8 cellular contexts compared by ENCODE assay signal in genomic region chr15:74433592-74434259, GRCh38. TPM values are rescaled to one million over a fixed set of nuclear protein-coding genes. Genes with fewer than 3 reads are reported as not detected.
DNase-seq lines count a peak whose midpoint lies in the region; ATAC-seq and TF ChIP-seq lines count a peak whose summit lies in the region.

Gene SEMA7A (minus strand): TSS chr15:74433958. CDS start chr15:74433918, 40 bp downstream.

- CTCF ChIA-PET in RWPE1 (lab: Yijun Ruan, JAX): interaction anchor here (0.6 to 1.9 kb wide), 4 partner anchors 10 to 60 kb away, joined by 3 to 10 read pairs (median 4); no protein-coding TSS in a partner anchor

- ATAC-seq in GM19452 (IDR thresholded peaks at IDR 0.05; ENCODE audit: unreplicated experiment): peak; percentile 75
- ATAC-seq in stimulated activated naive CD8-positive, alpha-beta T cell treated with anti-CD3 and anti-CD28 coated beads, Interleukin-15, amount 100 ng/mL, for 72 hours: peak; percentile 89

- H3K27ac Mint-ChIP-seq in nephron progenitor cell: peak within 1 kb of the TSS; percentile 61
- H3K27ac Mint-ChIP-seq in stimulated activated naive CD8-positive, alpha-beta T cell treated with anti-CD3 and anti-CD28 coated beads, Interleukin-15, amount 100 ng/mL, for 72 hours: peak within 1 kb of the TSS; percentile 61 to 92

- DNase-seq in CMK (ENCODE audit: low read depth) (peak; percentile 84), HT1080 (ENCODE audit: low read depth) (peak; percentile 73), RWPE1 (ENCODE audit: low spot score) (peak; percentile 95), fibroblast of villous mesenchyme (ENCODE audit: low read depth) (peak; percentile 70), nephron progenitor cell (peak; percentile 86)
- peak; percentile 68 for DNase-seq in activated T-helper 9 cell treated with anti-CD3 and anti-CD28 coated beads, Interleukin-2, amount 50 U/mL, for 16 hours (ENCODE audit: low read depth)
- peak; percentile 83 to 85 for DNase-seq in stimulated activated naive CD8-positive, alpha-beta T cell treated with anti-CD3 and anti-CD28 coated beads, Interleukin-15, amount 100 ng/mL, for 72 hours

- peak within 1 kb of the TSS; percentile 69 for H3K4me3 ChIP-seq in fibroblast of villous mesenchyme (ENCODE audit: low read depth, low read length)

- H3K27me3 Mint-ChIP-seq in nephron progenitor cell (ENCODE audit: low read depth, poor library complexity): peaks cover 15% of the 10 kb centered on the region
- H3K27me3 Mint-ChIP-seq in stimulated activated naive CD8-positive, alpha-beta T cell treated with anti-CD3 and anti-CD28 coated beads, Interleukin-15, amount 100 ng/mL, for 72 hours: no peaks in the 10 kb centered on the region

- H3K9me3 Mint-ChIP-seq in nephron progenitor cell: no peaks in the 10 kb centered on the region
- no peaks in the 10 kb centered on the region for H3K9me3 Mint-ChIP-seq in stimulated activated naive CD8-positive, alpha-beta T cell treated with anti-CD3 and anti-CD28 coated beads, Interleukin-15, amount 100 ng/mL, for 72 hours

- H3K4me1 Mint-ChIP-seq in nephron progenitor cell: peaks cover 68% of the 10 kb centered on the region
- H3K4me1 Mint-ChIP-seq in stimulated activated naive CD8-positive, alpha-beta T cell treated with anti-CD3 and anti-CD28 coated beads, Interleukin-15, amount 100 ng/mL, for 72 hours: peaks cover 86% of the 10 kb centered on the region

- no peaks in the 10 kb centered on the region for H3K36me3 Mint-ChIP-seq in nephron progenitor cell (ENCODE audit: low read depth)

- POLR2A ChIA-PET in RWPE1 (lab: Yijun Ruan, JAX; ENCODE audit: low non-redundant PET): no interaction called here

- TF ChIP-seq CTCF in RWPE1 (conservative IDR thresholded peaks at IDR 0.05; ENCODE audit: low read depth) (no peak), fibroblast of villous mesenchyme (IDR thresholded peaks at IDR 0.05; ENCODE audit: insufficient read depth, low read depth, low read length) (no peak), nephron progenitor cell (IDR thresholded peaks at IDR 0.05) (no peak)

- H3K4me3 Mint-ChIP-seq in nephron progenitor cell: peak within 1 kb of the TSS; percentile 81
- H3K4me3 Mint-ChIP-seq in stimulated activated naive CD8-positive, alpha-beta T cell treated with anti-CD3 and anti-CD28 coated beads, Interleukin-15, amount 100 ng/mL, for 72 hours: peak within 1 kb of the TSS; percentile 92 to 95

- H3K27ac ChIP-seq in RWPE1: peak within 1 kb of the TSS; percentile 44

RNA-seq across cellular contexts. Expression of gene SEMA7A, which starts in this region (rescaled TPM):
- total RNA-seq in HT1080 (2014; rRNA removed; shearing (Covaris generic)): 197 and 212 TPM in 2 replicates
- 274 and 278 TPM in 2 replicates for polyA plus RNA-seq in HT1080 (2015; cell fraction: cytosol; rRNA removed)
- polyA plus RNA-seq in HT1080 (2015; cell fraction: nucleus; rRNA removed): 809 and 822 TPM in 2 replicates
- 16.8 and 24.6 TPM in 2 replicates for total RNA-seq in fibroblast of villous mesenchyme

Comparison
In these comparisons a context has a peak if more than half of its experiments do, and no peak if none do; other contexts are left out.
1. Peak in every context shown above with its lines: DNase-seq, ATAC-seq, H3K4me3 ChIP-seq and H3K27ac ChIP-seq.